12 cellular contexts compared by ENCODE assay signal in genomic region chr17:79845601-79845949, GRCh38. TPM values are rescaled to one million over a fixed set of nuclear protein-coding genes. Genes with fewer than 3 reads are reported as not detected.
A peak's percentile ranks its signal among the peaks of the same experiment; 100 is the strongest.
DNase-seq lines count a peak whose midpoint lies in the region; ATAC-seq, FAIRE-seq and TF ChIP-seq lines count a peak whose summit lies in the region.
"Had no signal": no experiment of that assay in that cellular context is flagged by ENCODE, and none has a peak within 500 bp of the region (broad histone marks: within the 10 kb centered on the region; RNA-seq: fewer than 3 reads in every experiment).

No MANE protein-coding gene starts in this region.

- H3K4me1 ChIP-seq in SK-N-SH (ENCODE audit: control insufficient read depth in 1 of 2, insufficient read depth in 2 of 2, low read depth in 1 of 2, low read length in 1 of 2): peaks cover 5 to 55% of the 10 kb centered on the region in 2 experiments; a peak in 2 of 4 replicates
- H3K4me1 ChIP-seq in adipocyte (ENCODE audit: control insufficient read depth, insufficient read depth, low read length): peaks cover 18% of the 10 kb centered on the region
- peaks cover 86% of the 10 kb centered on the region for H3K4me1 ChIP-seq in HepG2 (ENCODE audit: insufficient read depth, low read length)
- peaks cover 42% of the 10 kb centered on the region for H3K4me1 ChIP-seq in upper lobe of right lung

- H3K9ac ChIP-seq in SK-N-SH: no peak overlapping the region
- H3K9ac ChIP-seq in adipocyte (ENCODE audit: low read length): peak overlapping the region; percentile 55
- H3K9ac ChIP-seq in HepG2 (ENCODE audit: insufficient read depth, low read depth, low read length): peak overlapping the region; percentile 92

- WGBS in SK-N-SH (ENCODE audit: low lambda C conversion rate): 71% methylated on average over 7 of the region's 7 CpGs
- 3% methylated on average over 6 of the region's 7 CpGs for WGBS in HepG2 (ENCODE audit: low lambda C conversion rate)

- H3K27ac ChIP-seq in SK-N-SH (ENCODE audit: low read depth in 2 of 2, low read length in 1 of 2) (no peak overlapping the region), HepG2 (ENCODE audit: extremely low read length, insufficient read depth, low read length) (peak overlapping the region; percentile 85), upper lobe of right lung (peak overlapping the region; percentile 69)
- H3K27ac ChIP-seq: PC-9 had no signal

- no TSS peak for BruUV-seq in HepG2 (replicated peaks; lab: Mats Ljungman, UMichigan)

- H2AFZ ChIP-seq in SK-N-SH (ENCODE audit: low read depth) (0 out of 2 replicates have a peak overlapping the region, but pooled peaks have one; percentile 79), HepG2 (ENCODE audit: low read length) (no peak overlapping the region)
- H2AFZ ChIP-seq: PC-9 had no signal

- H3K27me3 ChIP-seq in SK-N-SH (ENCODE audit: insufficient read depth) (peaks cover 29% of the 10 kb centered on the region), adipocyte (replicated peaks; ENCODE audit: control insufficient read depth, insufficient read depth, low read length) (peaks cover 24% of the 10 kb centered on the region), HepG2 (ENCODE audit: control insufficient read depth in 1 of 2, insufficient read depth in 2 of 2, low read length in 2 of 2) (no peaks in the 10 kb centered on the region), upper lobe of right lung (peaks cover 33% of the 10 kb centered on the region)

- no peaks in the 10 kb centered on the region for H3K36me3 ChIP-seq in SK-N-SH (replicated peaks in 1 of 2; ENCODE audit: control insufficient read depth in 1 of 2, insufficient read depth in 2 of 2, low read length in 1 of 2)
- no peaks in the 10 kb centered on the region for H3K36me3 ChIP-seq in adipocyte (ENCODE audit: control insufficient read depth, insufficient read depth, low read length, severe bottlenecking)
- H3K36me3 ChIP-seq in HepG2 (replicated peaks in 1 of 2; ENCODE audit: control insufficient read depth in 1 of 2, insufficient read depth in 2 of 2, low read length in 2 of 2): no peaks in the 10 kb centered on the region
- H3K36me3 ChIP-seq in upper lobe of right lung: no peaks in the 10 kb centered on the region

- no peaks in the 10 kb centered on the region for H3K79me2 ChIP-seq in SK-N-SH (ENCODE audit: insufficient read depth)
- no peaks in the 10 kb centered on the region for H3K79me2 ChIP-seq in HepG2 (ENCODE audit: insufficient read depth, low read length)

- no peak overlapping the region for H3K4me3 ChIP-seq in SK-N-SH (ENCODE audit: low read depth in 2 of 2, low read length in 1 of 2)
- H3K4me3 ChIP-seq in adipocyte (ENCODE audit: low read length): peak overlapping the region; percentile 20
- peak overlapping the region; percentile 63 to 87 (median 77); a peak in 5 of 6 replicates for H3K4me3 ChIP-seq in HepG2 (replicated peaks in 1 of 3; ENCODE audit: insufficient read depth in 1 of 3, low read depth in 2 of 3, low read length in 3 of 3)
- H3K4me3 ChIP-seq in upper lobe of right lung: no peak overlapping the region
- H3K4me3 ChIP-seq: PC-9 had no signal

- in situ Hi-C loops in HepG2 (cut with HindIII; ENCODE audit: extremely low pct_ligation_motif_present, low pct_unique_long_range_greater_than_20kb): no loop called here
- in situ Hi-C loops in GM13976 (cut with MboI; ENCODE audit: low sequenced_read_pairs, unreplicated experiment): no loop called here

- H4K20me1 ChIP-seq in SK-N-SH (ENCODE audit: insufficient read depth) (no peaks in the 10 kb centered on the region), HepG2 (ENCODE audit: insufficient read depth, low read length) (no peaks in the 10 kb centered on the region)

- no peak for TF ChIP-seq CTCF in SK-N-SH (IDR thresholded peaks at IDR 0.05)
- no peak for TF ChIP-seq CTCF in HepG2 (CRISPR knock-in tag; IDR thresholded peaks at IDR 0.05)
- TF ChIP-seq CTCF in upper lobe of right lung (IDR thresholded peaks at IDR 0.05): no peak
- TF ChIP-seq CTCF in GM13976 (IDR thresholded peaks at IDR 0.05; ENCODE audit: borderline replicate concordance, control extremely low read depth, extremely low read depth, insufficient read depth, missing control alignments): no peak

- TF ChIP-seq EP300 in SK-N-SH (IDR thresholded peaks at IDR 0.05; ENCODE audit: borderline replicate concordance in 1 of 2, low read depth in 1 of 2, low read length in 1 of 2) (no peak), HepG2 (IDR thresholded peaks at IDR 0.05; ENCODE audit: low read depth in 2 of 2, low read length in 2 of 2) (no peak), HepG2 (CRISPR knock-in tag; IDR thresholded peaks at IDR 0.05; ENCODE audit: borderline replicate concordance) (no peak)

- intact Hi-C loops in HepG2 (cut with micrococcal nuclease; ENCODE audit: unreplicated experiment) (loop anchor here (2.0 to 5.0 kb wide), 2 partner anchors 82 to 147 kb away; no protein-coding TSS in a partner anchor), upper lobe of right lung (cut with DNase I) (no loop called here)

- ATAC-seq in SK-N-SH treated with all-trans-retinoic acid at 6 μM for 48 hours: no peak
- ATAC-seq in HepG2: peak; percentile 21
- peak; percentile 73 for ATAC-seq in upper lobe of right lung
- ATAC-seq in HG03469 (IDR thresholded peaks at IDR 0.05; ENCODE audit: unreplicated experiment): no peak

- TF ChIP-seq RAD21 in SK-N-SH (IDR thresholded peaks at IDR 0.05; ENCODE audit: low read length) (no peak), HepG2 (CRISPR knock-in tag; IDR thresholded peaks at IDR 0.05) (no peak)

- DNase-seq in SK-N-SH (no peak), adipocyte (ENCODE audit: low read depth) (peak; percentile 42), HepG2 (ENCODE audit: low spot score) (peak; percentile 50), upper lobe of right lung (no peak), GM13976 (ENCODE audit: low spot score) (no peak), cortex of kidney (lab: John Stamatoyannopoulos, UW) (no peak)
- DNase-seq: activated T-cell treated with anti-CD3 and anti-CD28 coated beads, Interleukin-2, amount 50 U/mL, for 48 hours; midbrain; PC-9 had no signal

- peak; percentile 50 for FAIRE-seq in HepG2 (lab: Jason Lieb, UNC)
- FAIRE-seq: endometrium had no signal

- no peak for TF ChIP-seq POLR2A in HepG2 (IDR thresholded peaks at IDR 0.05; ENCODE audit: insufficient read depth in 1 of 2, low read depth in 2 of 2, low read length in 2 of 2)

- no peaks in the 10 kb centered on the region for H3K9me3 ChIP-seq in SK-N-SH
- no peaks in the 10 kb centered on the region for H3K9me3 ChIP-seq in adipocyte (ENCODE audit: control insufficient read depth, low read length)
- no peaks in the 10 kb centered on the region for H3K9me3 ChIP-seq in HepG2 (ENCODE audit: low read length)
- H3K9me3 ChIP-seq in upper lobe of right lung: no peaks in the 10 kb centered on the region

- CTCF ChIA-PET in SK-N-SH (lab: Yijun Ruan, JAX): interaction anchor here (0.6 to 13.1 kb wide), 26 partner anchors 9 to 284 kb away, joined by 3 to 274 read pairs (median 11); no protein-coding TSS in a partner anchor
- CTCF ChIA-PET in HepG2 (lab: Yijun Ruan, JAX; ENCODE audit: low intra/inter-chr PET ratio, low total read pairs): interaction anchor here (1.4 to 2.6 kb wide), 3 partner anchors 60 to 146 kb away, joined by 3 to 6 read pairs (median 3); no protein-coding TSS in a partner anchor

- peaks cover 22% of the 10 kb centered on the region for H3F3A ChIP-seq in SK-N-SH (replicated peaks; ENCODE audit: insufficient read depth)

- H3K9me2 ChIP-seq in SK-N-SH: no peaks in the 10 kb centered on the region

- H3K4me2 ChIP-seq in SK-N-SH: no peak overlapping the region
- peak overlapping the region; percentile 99 for H3K4me2 ChIP-seq in HepG2 (ENCODE audit: low read depth, low read length)

- POLR2A ChIA-PET in SK-N-SH (lab: Yijun Ruan, JAX) (interaction anchor here (0.7 to 0.9 kb wide), 2 partner anchors 73 to 85 kb away, joined by 3 to 4 read pairs; no protein-coding TSS in a partner anchor), HepG2 (lab: Yijun Ruan, JAX) (interaction anchor here (0.9 to 9.7 kb wide), 14 partner anchors 8 to 145 kb away, joined by 3 to 333 read pairs (median 8); partner anchors contain the start of gene CBX8)

RNA-seq across cellular contexts. Expression of gene CBX4, which starts 6.3 kb away (rescaled TPM):
- polyA plus RNA-seq in SK-N-SH (2012; rRNA removed) (16.6 and 21.9 TPM in 2 replicates), HepG2 (2011; rRNA removed) (50.8 and 61.1 TPM in 2 replicates)
- 11.0 and 13.2 TPM in 2 replicates for polyA plus RNA-seq in SK-N-SH (2012; cell fraction: cytosol; rRNA removed)
- 23.6 and 29.2 TPM in 2 replicates for polyA plus RNA-seq in SK-N-SH (2012; cell fraction: nucleus; rRNA removed)
- total RNA-seq in HepG2 (2016; rRNA removed; fragmentation: Illumina TruSeq; extraction: Trizol) (17.1 and 25.8 TPM in 2 replicates), upper lobe of right lung (20.2 TPM)
- total RNA-seq in HepG2 (2016; cell fraction: cytosol; rRNA removed; fragmentation: Illumina TruSeq; extraction: Trizol; ENCODE audit: low read depth): 4.7 and 4.8 TPM in 2 replicates
- 17.7 and 25.2 TPM in 2 replicates for total RNA-seq in HepG2 (2016; cell fraction: insoluble cytoplasmic fraction; rRNA removed; fragmentation: Illumina TruSeq; extraction: Trizol)
- total RNA-seq in HepG2 (2016; cell fraction: membrane; rRNA removed; fragmentation: Illumina TruSeq; extraction: Trizol): 13.9 and 15.1 TPM in 2 replicates
- 18.5 and 22.8 TPM in 2 replicates for total RNA-seq in HepG2 (2016; cell fraction: nucleus; rRNA removed; fragmentation: Illumina TruSeq; extraction: Trizol)
- polyA plus RNA-seq in HepG2 (2011; cell fraction: cytosol; rRNA removed): 31.1 and 45.6 TPM in 2 replicates
- polyA plus RNA-seq in HepG2 (2011; cell fraction: nucleus; rRNA removed): 117 and 122 TPM in 2 replicates
- polyA plus RNA-seq in HepG2 (2012): 27.9 and 32.4 TPM in 2 replicates
- 3.7 and 4.2 TPM in 2 replicates for polyA plus RNA-seq in HepG2 (2016; cell fraction: cytosol; fragmentation: Illumina TruSeq; extraction: Trizol; ENCODE audit: low read depth)
- polyA plus RNA-seq in HepG2 (2016; cell fraction: insoluble cytoplasmic fraction; fragmentation: Illumina TruSeq; extraction: Trizol; ENCODE audit: low read depth): 29.4 and 33.0 TPM in 2 replicates
- 11.7 and 12.5 TPM in 2 replicates for polyA plus RNA-seq in HepG2 (2016; cell fraction: membrane; fragmentation: Illumina TruSeq; extraction: Trizol; ENCODE audit: low read depth)
- polyA plus RNA-seq in HepG2 (2016; cell fraction: nucleus; fragmentation: Illumina TruSeq; extraction: Trizol; ENCODE audit: insufficient read depth, low read depth): 60.4 and 60.8 TPM in 2 replicates
- polyA minus RNA-seq in HepG2 (2011; rRNA and poly(A)+ RNA removed; ENCODE audit: low replicate concordance): 17.1 and 51.0 TPM in 2 replicates
- polyA minus RNA-seq in HepG2 (2011; cell fraction: cytosol; rRNA and poly(A)+ RNA removed): 33.1 and 38.6 TPM in 2 replicates
- 17.8 and 25.2 TPM in 2 replicates for polyA minus RNA-seq in HepG2 (2011; cell fraction: nucleus; rRNA and poly(A)+ RNA removed)

RNA-seq across cellular contexts. Expression of gene CBX8, which starts 48.7 kb away (rescaled TPM):
- 2.1 and 2.9 TPM in 2 replicates for polyA plus RNA-seq in SK-N-SH (2012; rRNA removed)
- polyA plus RNA-seq in SK-N-SH (2012; cell fraction: cytosol; rRNA removed): 2.0 and 2.8 TPM in 2 replicates
- 6.1 and 6.5 TPM in 2 replicates for polyA plus RNA-seq in SK-N-SH (2012; cell fraction: nucleus; rRNA removed)
- 12.0 and 12.6 TPM in 2 replicates for total RNA-seq in HepG2 (2016; rRNA removed; fragmentation: Illumina TruSeq; extraction: Trizol)
- 1.3 and 2.4 TPM in 2 replicates for total RNA-seq in HepG2 (2016; cell fraction: cytosol; rRNA removed; fragmentation: Illumina TruSeq; extraction: Trizol; ENCODE audit: low read depth)
- 12.8 and 13.5 TPM in 2 replicates for total RNA-seq in HepG2 (2016; cell fraction: insoluble cytoplasmic fraction; rRNA removed; fragmentation: Illumina TruSeq; extraction: Trizol)
- 4.8 and 5.6 TPM in 2 replicates for total RNA-seq in HepG2 (2016; cell fraction: membrane; rRNA removed; fragmentation: Illumina TruSeq; extraction: Trizol)
- 5.7 and 8.6 TPM in 2 replicates for total RNA-seq in HepG2 (2016; cell fraction: nucleus; rRNA removed; fragmentation: Illumina TruSeq; extraction: Trizol)
- 0.34 and 0.76 TPM in 2 replicates for polyA plus RNA-seq in HepG2 (2011; rRNA removed)
- 0.72 and 0.99 TPM in 2 replicates for polyA plus RNA-seq in HepG2 (2011; cell fraction: cytosol; rRNA removed)
- polyA plus RNA-seq in HepG2 (2011; cell fraction: nucleus; rRNA removed): 3.4 and 5.0 TPM in 2 replicates
- 7.4 and 7.7 TPM in 2 replicates for polyA plus RNA-seq in HepG2 (2012)
- polyA plus RNA-seq in HepG2 (2016; cell fraction: cytosol; fragmentation: Illumina TruSeq; extraction: Trizol; ENCODE audit: low read depth): 0.54 and 0.80 TPM in 2 replicates
- polyA plus RNA-seq in HepG2 (2016; cell fraction: insoluble cytoplasmic fraction; fragmentation: Illumina TruSeq; extraction: Trizol; ENCODE audit: low read depth): 10.9 and 11.0 TPM in 2 replicates
- polyA plus RNA-seq in HepG2 (2016; cell fraction: membrane; fragmentation: Illumina TruSeq; extraction: Trizol; ENCODE audit: low read depth): 1.4 TPM in 2 replicates
- 15.7 and 18.7 TPM in 2 replicates for polyA plus RNA-seq in HepG2 (2016; cell fraction: nucleus; fragmentation: Illumina TruSeq; extraction: Trizol; ENCODE audit: insufficient read depth, low read depth)
- 1.2 and 1.6 TPM in 2 replicates for polyA minus RNA-seq in HepG2 (2011; rRNA and poly(A)+ RNA removed; ENCODE audit: low replicate concordance)
- polyA minus RNA-seq in HepG2 (2011; cell fraction: cytosol; rRNA and poly(A)+ RNA removed): 1.8 and 1.9 TPM in 2 replicates
- 0.77 and 0.87 TPM in 2 replicates for polyA minus RNA-seq in HepG2 (2011; cell fraction: nucleus; rRNA and poly(A)+ RNA removed)
- total RNA-seq in upper lobe of right lung: 4.9 TPM

Comparison
In these comparisons a context has a peak if more than half of its experiments do, and no peak if none do; other contexts are left out.
1. DNase-seq: peak in adipocyte (single experiment) and HepG2 (single experiment); none in SK-N-SH (single experiment), upper lobe of right lung (single experiment), GM13976 (single experiment) and cortex of kidney (single experiment).
2. H3K27ac ChIP-seq: peak in HepG2 (single experiment) and upper lobe of right lung (single experiment); none in SK-N-SH (0 of 2).
3. H3K4me3 ChIP-seq: peak in adipocyte (single experiment) and HepG2 (3 of 3); none in SK-N-SH (0 of 2) and upper lobe of right lung (single experiment).
4. ATAC-seq: peak in HepG2 (single experiment) and upper lobe of right lung (single experiment); none in SK-N-SH treated with all-trans-retinoic acid at 6 μM for 48 hours (single experiment) and HG03469 (single experiment).
5. Of the 25 proteins assayed by ChIP-seq in both HepG2 and SK-N-SH: peak only in HepG2: POLR2AphosphoS5; only in SK-N-SH: none; in both: none; in neither: 24.